9 cellular contexts compared by ENCODE assay signal in the genomic region with DNA sequence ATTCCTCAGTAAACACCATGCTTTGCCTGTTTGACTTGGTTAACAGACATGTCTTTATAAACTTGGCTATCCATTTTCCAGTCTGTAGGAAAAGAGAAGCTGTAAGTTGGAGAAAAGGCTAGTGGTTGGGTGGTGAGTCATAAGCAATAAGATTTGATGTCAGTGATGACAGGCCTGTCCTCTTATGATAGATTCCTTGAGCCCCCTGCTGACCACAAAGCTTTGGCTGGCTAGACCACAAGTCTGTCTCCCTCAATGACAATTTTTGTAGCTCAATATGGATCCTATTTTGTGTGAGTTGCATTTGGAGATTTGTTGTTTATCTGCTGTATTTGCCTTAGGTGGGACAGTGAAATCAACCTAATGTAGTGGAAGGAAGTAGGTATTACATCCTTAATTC.
DNase-seq lines count a peak whose midpoint lies in the region; ATAC-seq and TF ChIP-seq lines count a peak whose summit lies in the region.
"Had no signal": no experiment of that assay in that cellular context is flagged by ENCODE, and none has a peak within 500 bp of the region (broad histone marks: within the 10 kb centered on the region; RNA-seq: fewer than 3 reads in every experiment).

No MANE protein-coding gene starts in this region.

- in situ Hi-C loops in astrocyte of the spinal cord (cut with HindIII; ENCODE audit: low sequenced_read_pairs) = no loop called here

- no peak overlapping the region for H3K4me3 ChIP-seq in astrocyte of the spinal cord (ENCODE audit: low read depth, low read length)

- TF ChIP-seq CTCF in astrocyte of the spinal cord (IDR thresholded peaks at IDR 0.05; ENCODE audit: low read depth, low read length) (no peak), osteocyte (IDR thresholded peaks at IDR 0.05) (peak; percentile 30)

- peaks cover 33% of the 10 kb centered on the region for H3K36me3 Mint-ChIP-seq in osteocyte (ENCODE audit: unreplicated experiment)

- H3K4me1 Mint-ChIP-seq in osteocyte (ENCODE audit: unreplicated experiment) = peaks cover 33% of the 10 kb centered on the region

- ATAC-seq in activated CD4-positive, CD25-positive, alpha-beta regulatory T cell treated with anti-CD3 and anti-CD28 coated beads, Interleukin-2, amount 50 U/mL, for 24 hours = peak; percentile 46 to 53
- ATAC-seq in GM21825 (IDR thresholded peaks at IDR 0.05; ENCODE audit: unreplicated experiment) (no peak), GM19023 (IDR thresholded peaks at IDR 0.05; ENCODE audit: unreplicated experiment) (no peak)

- peaks cover 1% of the 10 kb centered on the region for H3K9me3 Mint-ChIP-seq in osteocyte (ENCODE audit: unreplicated experiment)

- DNase-seq in activated CD4-positive, CD25-positive, alpha-beta regulatory T cell treated with anti-CD3 and anti-CD28 coated beads, Interleukin-2, amount 50 U/mL, for 72 hours = no peak
- peak; percentile 75 for DNase-seq in NCI-H226
- DNase-seq in astrocyte of the spinal cord (ENCODE audit: low read depth, low spot score) = peak; percentile 83
- DNase-seq in osteocyte (ENCODE audit: extremely low spot score, unreplicated experiment) = no peak
- DNase-seq in cerebellum (ENCODE audit: low spot score) = no peak
- DNase-seq: stimulated activated CD4-positive, alpha-beta T cell treated with anti-CD3 and anti-CD28 coated beads, Interleukin-4, amount 100 ng/mL, for 1 hour had no signal

- peak overlapping the region; percentile 55 for H3K27ac Mint-ChIP-seq in osteocyte (ENCODE audit: unreplicated experiment)

- H3K27me3 Mint-ChIP-seq in osteocyte (ENCODE audit: unreplicated experiment) = no peaks in the 10 kb centered on the region

- H3K4me3 Mint-ChIP-seq in osteocyte (ENCODE audit: unreplicated experiment) = no peak overlapping the region

Comparison
In these comparisons a context has a peak if more than half of its experiments do, and no peak if none do; other contexts are left out.
1. ATAC-seq: peak in activated CD4-positive, CD25-positive, alpha-beta regulatory T cell treated with anti-CD3 and anti-CD28 coated beads, Interleukin-2, amount 50 U/mL, for 24 hours (2 of 2); none in GM21825 (single experiment) and GM19023 (single experiment).
2. DNase-seq: peak in NCI-H226 (single experiment) and astrocyte of the spinal cord (single experiment); none in activated CD4-positive, CD25-positive, alpha-beta regulatory T cell treated with anti-CD3 and anti-CD28 coated beads, Interleukin-2, amount 50 U/mL, for 72 hours (single experiment), osteocyte (single experiment) and cerebellum (single experiment).